8 cellular contexts compared by ENCODE assay signal in genomic region chr1:236795035-236795756, GRCh38. TPM values are rescaled to one million over a fixed set of nuclear protein-coding genes. Genes with fewer than 3 reads are reported as not detected.
DNase-seq lines count a peak whose midpoint lies in the region; ATAC-seq and TF ChIP-seq lines count a peak whose summit lies in the region.

Gene MTR (plus strand): TSS chr1:236795292. CDS start chr1:236795704, 412 bp downstream.

- DNase-seq in D341Med (ENCODE audit: low spot score) (peak; percentile 99), HuH-7 (ENCODE audit: low spot score) (peak; percentile 99), endothelial cell (ENCODE audit: low spot score) (peak; percentile 93), mesothelial cell of epicardium (ENCODE audit: low spot score in 2 of 2, unreplicated experiment in 2 of 2) (peak; percentile 93 to 96)
- peak; percentile 94 for DNase-seq in activated CD8-positive, alpha-beta memory T cell treated with anti-CD3 and anti-CD28 coated beads, Interleukin-2, amount 50 U/mL, for 48 hours
- peak; percentile 91 to 95 for DNase-seq in stimulated activated CD8-positive, alpha-beta memory T cell treated with anti-CD3 and anti-CD28 coated beads, Interleukin-15, amount 100 ng/mL, for 48 hours (ENCODE audit: low read depth in 2 of 2)

- no peak for TF ChIP-seq CTCF in OCI-LY3 (IDR thresholded peaks at IDR 0.05; ENCODE audit: low read depth, low read length)
- no peak for TF ChIP-seq CTCF in endothelial cell (IDR thresholded peaks at IDR 0.05; ENCODE audit: unreplicated experiment)
- TF ChIP-seq CTCF in mesothelial cell of epicardium (IDR thresholded peaks at IDR 0.05; ENCODE audit: unreplicated experiment) = no peak

- H3K36me3 Mint-ChIP-seq in endothelial cell (ENCODE audit: low read depth, unreplicated experiment) = no peaks in the 10 kb centered on the region
- H3K36me3 Mint-ChIP-seq in mesothelial cell of epicardium = no peaks in the 10 kb centered on the region

- peak within 1 kb of the TSS; percentile 90 for H3K9ac ChIP-seq in OCI-LY3 (ENCODE audit: low read length)

- H3K4me1 ChIP-seq in OCI-LY3 (ENCODE audit: low read length) = peaks cover 21% of the 10 kb centered on the region

- no peaks in the 10 kb centered on the region for H3K9me3 Mint-ChIP-seq in endothelial cell (ENCODE audit: unreplicated experiment)
- no peaks in the 10 kb centered on the region for H3K9me3 Mint-ChIP-seq in mesothelial cell of epicardium

- peak within 1 kb of the TSS; percentile 84 for H3K4me2 ChIP-seq in OCI-LY3 (ENCODE audit: low read length)

- H3K9me3 ChIP-seq in OCI-LY3 (ENCODE audit: insufficient read depth, low read length) = no peaks in the 10 kb centered on the region

- H3K27ac Mint-ChIP-seq in endothelial cell (ENCODE audit: unreplicated experiment) (peak within 1 kb of the TSS; percentile 76), mesothelial cell of epicardium (peak within 1 kb of the TSS; percentile 93)

- H3K36me3 ChIP-seq in OCI-LY3 (replicated peaks; ENCODE audit: low read depth, low read length) = no peaks in the 10 kb centered on the region

- H3K27me3 Mint-ChIP-seq in endothelial cell (ENCODE audit: unreplicated experiment) (no peaks in the 10 kb centered on the region), mesothelial cell of epicardium (ENCODE audit: low read depth) (no peaks in the 10 kb centered on the region)

- peak within 1 kb of the TSS; percentile 80 for H3K27ac ChIP-seq in OCI-LY3 (ENCODE audit: low read length)

- H3K79me2 ChIP-seq in OCI-LY3 (ENCODE audit: low read length) = peaks cover 48% of the 10 kb centered on the region

- no peaks in the 10 kb centered on the region; the same call in 1 of the 2 replicates for H3K27me3 ChIP-seq in OCI-LY3 (ENCODE audit: low read depth, low read length)

- peak; percentile 98 for ATAC-seq in GM21515 (IDR thresholded peaks at IDR 0.05; ENCODE audit: unreplicated experiment)

- H3K4me1 Mint-ChIP-seq in endothelial cell (ENCODE audit: unreplicated experiment) = peaks cover 10% of the 10 kb centered on the region
- peaks cover 23% of the 10 kb centered on the region for H3K4me1 Mint-ChIP-seq in mesothelial cell of epicardium

- H2AFZ ChIP-seq in OCI-LY3 (ENCODE audit: low read depth, low read length) = peak within 1 kb of the TSS; percentile 95

- H4K20me1 ChIP-seq in OCI-LY3 (ENCODE audit: insufficient read depth, low read length) = no peaks in the 10 kb centered on the region

- H3K4me3 ChIP-seq in OCI-LY3 (ENCODE audit: low read length) = peak within 1 kb of the TSS; percentile 88

- peak within 1 kb of the TSS; percentile 96 for H3K4me3 Mint-ChIP-seq in endothelial cell (ENCODE audit: unreplicated experiment)
- H3K4me3 Mint-ChIP-seq in mesothelial cell of epicardium = peak within 1 kb of the TSS; percentile 81

RNA-seq across cellular contexts. Expression of gene MTR, which starts in this region (rescaled TPM):
- 44.5 TPM for total RNA-seq in endothelial cell (ENCODE audit: unreplicated experiment)
- total RNA-seq in mesothelial cell of epicardium = 60.4 to 62.5 TPM (median 61.6 TPM) in 3 replicates

Comparison
In these comparisons a context has a peak if more than half of its experiments do, and no peak if none do; other contexts are left out.
1. Peak in every context shown above with its lines: DNase-seq, ATAC-seq, H3K4me3 ChIP-seq and H3K27ac ChIP-seq.